ENCODE assay signal across 8 cellular contexts in the genomic region with DNA sequence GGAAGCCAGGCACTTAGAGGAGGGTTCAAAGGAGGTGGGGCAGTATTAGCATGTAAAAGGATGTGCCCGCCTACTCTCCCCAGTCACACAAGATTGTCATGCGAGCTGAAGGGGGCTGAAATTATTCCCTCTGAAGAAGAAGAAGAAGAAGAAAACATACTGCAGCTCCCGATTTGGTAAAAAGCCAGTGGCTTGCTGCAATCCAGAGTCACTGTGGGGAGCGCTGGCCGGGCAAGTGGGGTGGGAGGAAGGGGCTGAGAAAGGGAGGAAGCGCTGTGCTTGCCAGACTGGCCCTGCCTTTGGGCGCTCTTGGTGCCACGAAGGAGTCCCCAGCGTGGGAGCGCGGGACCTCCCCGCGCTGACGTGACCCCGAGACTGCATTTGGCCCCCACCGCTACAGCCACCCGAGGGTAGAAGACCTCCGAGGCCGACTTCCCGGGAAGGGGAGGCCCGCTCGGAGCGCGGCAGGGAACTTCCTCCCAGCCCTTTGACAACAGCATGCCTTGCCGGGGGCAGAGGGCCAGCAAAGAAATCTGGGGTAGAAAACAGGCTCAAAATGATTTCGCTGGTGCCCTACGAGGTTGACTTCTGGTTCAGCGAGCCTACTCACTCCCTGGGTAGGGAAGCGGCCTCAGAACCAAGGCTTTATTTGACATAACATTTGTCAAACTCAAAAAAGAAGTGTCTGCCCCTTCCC.
A peak's percentile ranks its signal among the peaks of the same experiment; 100 is the strongest.
DNase-seq lines count a peak whose midpoint lies in the region; ATAC-seq and TF ChIP-seq lines count a peak whose summit lies in the region.

No MANE protein-coding gene starts in this region.

- no peaks in the 10 kb centered on the region for H3K9me3 Mint-ChIP-seq in activated CD4-positive, alpha-beta T cell treated with anti-CD3 and anti-CD28 coated beads, Interleukin-2, amount 10 ng/mL, durations not matched to agents 7 days and 5 days
- H3K9me3 Mint-ChIP-seq in activated naive CD8-positive, alpha-beta T cell treated with anti-CD3 and anti-CD28 coated beads, Interleukin-2, amount 50 U/mL, for 24 hours = no peaks in the 10 kb centered on the region

- H3K27me3 ChIP-seq in spleen (replicated peaks in 1 of 7) = peaks cover 0 to 21% (median 2%) of the 10 kb centered on the region in 7 donors

- TF ChIP-seq POLR2A in spleen (IDR thresholded peaks at IDR 0.05) = no peak

- peak; percentile 7 for DNase-seq in activated CD4-positive, alpha-beta T cell treated with anti-CD3 and anti-CD28 coated beads, Interleukin-2, amount 10 ng/mL, durations not matched to agents 7 days and 5 days
- no peak for DNase-seq in activated CD4-positive, alpha-beta T cell treated with anti-CD3 and anti-CD28 coated beads for 1 hour
- peak; percentile 6 for DNase-seq in activated naive CD8-positive, alpha-beta T cell treated with anti-CD3 and anti-CD28 coated beads, Interleukin-2, amount 50 U/mL, for 24 hours
- DNase-seq in inferior parietal cortex (ENCODE audit: extremely low spot score) = peak; percentile 46
- DNase-seq in spleen = peak; percentile 74
- DNase-seq in DMS79 (lab: John Stamatoyannopoulos, UW) = no peak

- CTCF ChIA-PET in activated CD4-positive, alpha-beta T cell treated with anti-CD3 and anti-CD28 coated beads, Interleukin-2, amount 10 ng/mL, durations not matched to agents 7 days and 5 days (lab: Charles Lee) = no interaction called here

- H3K4me1 Mint-ChIP-seq in activated CD4-positive, alpha-beta T cell treated with anti-CD3 and anti-CD28 coated beads, Interleukin-2, amount 10 ng/mL, durations not matched to agents 7 days and 5 days = peaks cover 13% of the 10 kb centered on the region
- H3K4me1 Mint-ChIP-seq in activated naive CD8-positive, alpha-beta T cell treated with anti-CD3 and anti-CD28 coated beads, Interleukin-2, amount 50 U/mL, for 24 hours = peaks cover 3% of the 10 kb centered on the region

- peaks cover 9% of the 10 kb centered on the region for H3K27me3 Mint-ChIP-seq in activated CD4-positive, alpha-beta T cell treated with anti-CD3 and anti-CD28 coated beads, Interleukin-2, amount 10 ng/mL, durations not matched to agents 7 days and 5 days
- peaks cover 4% of the 10 kb centered on the region for H3K27me3 Mint-ChIP-seq in activated naive CD8-positive, alpha-beta T cell treated with anti-CD3 and anti-CD28 coated beads, Interleukin-2, amount 50 U/mL, for 24 hours

- H3K27ac ChIP-seq in spleen = peak overlapping the region in 6 of 8 donors; percentile 39 to 68 (median 54)

- no peaks in the 10 kb centered on the region for H3K9me3 ChIP-seq in spleen

- intact Hi-C loops in spleen (cut with DNase I; ENCODE audit: low total_unique reads) = no loop called here

- 1 to 3% (median 2%) methylated on average over 21 to 29 of the region's 29 CpGs for WGBS in spleen, 5 donors

- peak overlapping the region; percentile 70 for H3K4me3 Mint-ChIP-seq in activated CD4-positive, alpha-beta T cell treated with anti-CD3 and anti-CD28 coated beads, Interleukin-2, amount 10 ng/mL, durations not matched to agents 7 days and 5 days
- peak overlapping the region; percentile 68 for H3K4me3 Mint-ChIP-seq in activated naive CD8-positive, alpha-beta T cell treated with anti-CD3 and anti-CD28 coated beads, Interleukin-2, amount 50 U/mL, for 24 hours

- H3K4me3 ChIP-seq in spleen = peak overlapping the region; percentile 28 to 69 (median 42)

- H3K4me1 ChIP-seq in spleen = peaks cover 0 to 18% (median 6%) of the 10 kb centered on the region in 6 donors

- TF ChIP-seq CTCF in spleen (IDR thresholded peaks at IDR 0.05 in 8 of 11, conservative IDR thresholded peaks at IDR 0.05 in 3 of 11) = no peak

- peak; percentile 43 for ATAC-seq in activated naive CD8-positive, alpha-beta T cell treated with anti-CD3 and anti-CD28 coated beads, Interleukin-2, amount 50 U/mL, for 24 hours
- ATAC-seq in HG03521 (IDR thresholded peaks at IDR 0.05; ENCODE audit: unreplicated experiment) (no peak), GM21825 (IDR thresholded peaks at IDR 0.05; ENCODE audit: unreplicated experiment) (no peak)

- H3K36me3 ChIP-seq in spleen = no peaks in the 10 kb centered on the region

- no peak overlapping the region for H3K27ac Mint-ChIP-seq in activated CD4-positive, alpha-beta T cell treated with anti-CD3 and anti-CD28 coated beads, Interleukin-2, amount 10 ng/mL, durations not matched to agents 7 days and 5 days
- H3K27ac Mint-ChIP-seq in activated naive CD8-positive, alpha-beta T cell treated with anti-CD3 and anti-CD28 coated beads, Interleukin-2, amount 50 U/mL, for 24 hours = peak overlapping the region; percentile 15

- H3K36me3 Mint-ChIP-seq in activated CD4-positive, alpha-beta T cell treated with anti-CD3 and anti-CD28 coated beads, Interleukin-2, amount 10 ng/mL, durations not matched to agents 7 days and 5 days (ENCODE audit: low read depth) = no peaks in the 10 kb centered on the region
- H3K36me3 Mint-ChIP-seq in activated naive CD8-positive, alpha-beta T cell treated with anti-CD3 and anti-CD28 coated beads, Interleukin-2, amount 50 U/mL, for 24 hours (ENCODE audit: low read depth) = no peaks in the 10 kb centered on the region

- POLR2A ChIA-PET in activated CD4-positive, alpha-beta T cell treated with anti-CD3 and anti-CD28 coated beads, Interleukin-2, amount 10 ng/mL, durations not matched to agents 7 days and 5 days (lab: Charles Lee) = no interaction called here

Comparison
In these comparisons a context has a peak if more than half of its experiments do, and no peak if none do; other contexts are left out.
1. DNase-seq: peak in activated CD4-positive, alpha-beta T cell treated with anti-CD3 and anti-CD28 coated beads, Interleukin-2, amount 10 ng/mL, durations not matched to agents 7 days and 5 days (single experiment), activated naive CD8-positive, alpha-beta T cell treated with anti-CD3 and anti-CD28 coated beads, Interleukin-2, amount 50 U/mL, for 24 hours (single experiment), inferior parietal cortex (single experiment) and spleen (single experiment); none in activated CD4-positive, alpha-beta T cell treated with anti-CD3 and anti-CD28 coated beads for 1 hour (single experiment) and DMS79 (single experiment).